Comparison of ENCODE assay signal across 9 cellular contexts in the genomic region with DNA sequence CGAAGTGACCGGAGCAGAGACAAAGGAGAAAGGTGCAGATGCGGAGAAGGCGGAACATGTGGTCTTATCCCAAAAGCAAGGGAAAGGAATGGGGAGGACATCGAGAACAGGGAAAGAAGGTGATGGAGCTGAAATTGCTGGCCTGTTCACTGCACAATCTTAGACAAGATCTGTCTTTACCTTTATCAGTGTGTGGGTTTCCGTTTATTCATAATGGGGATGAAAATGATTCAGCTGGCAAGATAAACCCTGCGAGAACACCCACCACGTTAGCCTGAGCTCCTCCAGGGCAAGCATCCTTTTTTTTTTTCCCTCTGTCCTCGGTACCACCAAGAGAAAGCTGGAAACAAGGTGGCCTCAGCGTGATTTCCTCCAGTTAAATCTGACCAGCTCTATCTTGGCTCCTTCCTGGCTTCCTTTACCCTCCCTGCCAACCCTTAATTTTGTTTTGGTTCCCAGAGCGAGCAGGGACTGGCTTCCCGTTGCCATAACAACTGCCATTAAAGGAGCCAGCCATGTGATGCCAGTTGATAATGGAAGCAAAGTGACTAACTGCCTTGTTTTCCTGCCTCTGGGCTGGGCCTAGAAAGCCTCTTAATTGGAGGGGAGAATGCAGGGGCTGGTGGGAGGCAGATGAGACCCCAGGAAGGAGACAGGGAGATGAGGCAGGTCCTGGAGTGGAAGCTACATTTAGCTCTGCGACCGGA. TPM values are rescaled to one million over a fixed set of nuclear protein-coding genes. Genes with fewer than 3 reads are reported as not detected.
DNase-seq lines count a peak whose midpoint lies in the region; ATAC-seq and TF ChIP-seq lines count a peak whose summit lies in the region.
"Had no signal": no experiment of that assay in that cellular context is flagged by ENCODE, and none has a peak within 500 bp of the region (broad histone marks: within the 10 kb centered on the region; RNA-seq: fewer than 3 reads in every experiment).

No MANE protein-coding gene starts in this region.

- ATAC-seq in SK-N-SH treated with all-trans-retinoic acid at 6 μM for 48 hours, result no peak
- ATAC-seq in CD4-positive, alpha-beta T cell (ENCODE audit: poor library complexity), result no peak

- peaks cover 2% of the 10 kb centered on the region for H3K9me3 Mint-ChIP-seq in CD4-positive, alpha-beta T cell

- no peak overlapping the region for H3K27ac ChIP-seq in CD4-positive, alpha-beta T cell (ENCODE audit: low read depth, low read length)

- no peaks in the 10 kb centered on the region for H3K27me3 Mint-ChIP-seq in CD4-positive, alpha-beta T cell

- H3K27ac Mint-ChIP-seq in CD4-positive, alpha-beta T cell, result no peak overlapping the region

- H3K4me1 Mint-ChIP-seq in CD4-positive, alpha-beta T cell (ENCODE audit: low read depth), result peaks cover 21% of the 10 kb centered on the region

- intact Hi-C loops in head of caudate nucleus (cut with DNase I), result no loop called here
- intact Hi-C loops in CD4-positive, alpha-beta T cell (cut with DNase I, micrococcal nuclease), result no loop called here

- H3K27me3 ChIP-seq in CD4-positive, alpha-beta T cell (ENCODE audit: control insufficient read depth, insufficient read depth, low read length), result no peaks in the 10 kb centered on the region

- no peak overlapping the region for H3K4me3 Mint-ChIP-seq in CD4-positive, alpha-beta T cell

- H3K36me3 Mint-ChIP-seq in CD4-positive, alpha-beta T cell (ENCODE audit: low read depth), result peaks cover 4% of the 10 kb centered on the region

- POLR2A ChIA-PET in CD4-positive, alpha-beta T cell (lab: Charles Lee), result no interaction called here

- no peak for TF ChIP-seq CTCF in CD4-positive, alpha-beta T cell (IDR thresholded peaks at IDR 0.05)

- CTCF ChIA-PET in CD4-positive, alpha-beta T cell (lab: Charles Lee), result no interaction called here

- H3K9me3 ChIP-seq in CD4-positive, alpha-beta T cell (ENCODE audit: control insufficient read depth, low read length), result no peaks in the 10 kb centered on the region

- DNase-seq in NCI-H2107 treated with DMSO at 0.1 percent for 48 hours (lab: John Stamatoyannopoulos, UW; ENCODE audit: unreplicated experiment), result peak; percentile 39
- DNase-seq in NCI-H2107 (lab: John Stamatoyannopoulos, UW), result no peak
- peak; percentile 36 to 91 (median 69) for DNase-seq in head of caudate nucleus
- peak; percentile 19 for DNase-seq in stromal cell of bone marrow (ENCODE audit: low read depth)
- no peak for DNase-seq in CD4-positive, alpha-beta T cell
- no peak for DNase-seq in iPS-NIHi7 (ENCODE audit: extremely low spot score)
- no peak for DNase-seq in GM19240 (ENCODE audit: insufficient read length, low spot score)

TF ChIP-seq in SK-N-SH treated with all-trans-retinoic acid at 6 μM for 48 hours, 23 proteins besides CTCF, POLR2A, EP300 and RAD21:
- TF ChIP-seq ZNF70 (CRISPR knock-in tag; IDR thresholded peaks at IDR 0.05) (peak; percentile 100), ZNF565 (CRISPR knock-in tag; conservative IDR thresholded peaks at IDR 0.05; ENCODE audit: low read depth) (no peak)

RNA-seq across cellular contexts. Expression of a gene that starts 4.2 kb away (rescaled TPM):
- 1 to 10 TPM; 1.3 to 1.9 TPM for total RNA-seq in CD4-positive, alpha-beta T cell
- total RNA-seq: osteocyte had no signal

RNA-seq across cellular contexts. Expression of a gene that starts 35.7 kb away (rescaled TPM):
- total RNA-seq in CD4-positive, alpha-beta T cell, result not detected
- total RNA-seq: osteocyte had no signal

Comparison
In these comparisons a context has a peak if more than half of its experiments do, and no peak if none do; other contexts are left out.
1. DNase-seq: peak in NCI-H2107 treated with DMSO at 0.1 percent for 48 hours (single experiment), head of caudate nucleus (42 of 42) and stromal cell of bone marrow (single experiment); none in NCI-H2107 (single experiment), CD4-positive, alpha-beta T cell (0 of 10), iPS-NIHi7 (single experiment) and GM19240 (single experiment).